8 cellular contexts compared by ENCODE assay signal in genomic region chr22:19448076-19448607, GRCh38. TPM values are rescaled to one million over a fixed set of nuclear protein-coding genes. Genes with fewer than 3 reads are reported as not detected.
DNase-seq lines count a peak whose midpoint lies in the region; ATAC-seq and TF ChIP-seq lines count a peak whose summit lies in the region.

No MANE protein-coding gene starts in this region.

- no peaks in the 10 kb centered on the region for H3K27me3 Mint-ChIP-seq in activated T-cell treated with anti-CD3 and anti-CD28 coated beads, Interleukin-2, amount 50 U/mL, for 24 hours
- H3K27me3 Mint-ChIP-seq in activated CD4-positive, alpha-beta memory T cell treated with anti-CD3 and anti-CD28 coated beads, Interleukin-2, amount 10 ng/mL, durations not matched to agents 7 days and 5 days: no peaks in the 10 kb centered on the region
- H3K27me3 Mint-ChIP-seq in nephron (ENCODE audit: low read depth): no peaks in the 10 kb centered on the region

- H3K4me3 Mint-ChIP-seq in activated T-cell treated with anti-CD3 and anti-CD28 coated beads, Interleukin-2, amount 50 U/mL, for 24 hours: peak overlapping the region; percentile 93
- H3K4me3 Mint-ChIP-seq in activated CD4-positive, alpha-beta memory T cell treated with anti-CD3 and anti-CD28 coated beads, Interleukin-2, amount 10 ng/mL, durations not matched to agents 7 days and 5 days: peak overlapping the region; percentile 80
- H3K4me3 Mint-ChIP-seq in nephron: peak overlapping the region; percentile 83 to 95 (median 88)

- POLR2A ChIA-PET in activated CD4-positive, alpha-beta memory T cell treated with anti-CD3 and anti-CD28 coated beads, Interleukin-2, amount 10 ng/mL, durations not matched to agents 7 days and 5 days (lab: Charles Lee): interaction anchor here (1.0 to 6.6 kb wide), 7 partner anchors 10 to 150 kb away, joined by 3 to 113 read pairs (median 9); partner anchors contain the start of genes CDC45, HIRA, MRPL40 and UFD1

- no peaks in the 10 kb centered on the region for H3K9me3 Mint-ChIP-seq in activated T-cell treated with anti-CD3 and anti-CD28 coated beads, Interleukin-2, amount 50 U/mL, for 24 hours
- no peaks in the 10 kb centered on the region for H3K9me3 Mint-ChIP-seq in activated CD4-positive, alpha-beta memory T cell treated with anti-CD3 and anti-CD28 coated beads, Interleukin-2, amount 10 ng/mL, durations not matched to agents 7 days and 5 days
- no peaks in the 10 kb centered on the region for H3K9me3 Mint-ChIP-seq in nephron

- peaks cover 50% of the 10 kb centered on the region for H3K4me1 Mint-ChIP-seq in activated T-cell treated with anti-CD3 and anti-CD28 coated beads, Interleukin-2, amount 50 U/mL, for 24 hours (ENCODE audit: low read depth)
- H3K4me1 Mint-ChIP-seq in activated CD4-positive, alpha-beta memory T cell treated with anti-CD3 and anti-CD28 coated beads, Interleukin-2, amount 10 ng/mL, durations not matched to agents 7 days and 5 days: peaks cover 37% of the 10 kb centered on the region
- H3K4me1 Mint-ChIP-seq in nephron: peaks cover 21% of the 10 kb centered on the region

- peak overlapping the region; percentile 82 for H3K4me3 ChIP-seq in fibroblast of the aortic adventitia (ENCODE audit: low read depth, low read length)

- ATAC-seq in HG02623 (IDR thresholded peaks at IDR 0.05; ENCODE audit: unreplicated experiment): peak; percentile 37

- H3K36me3 Mint-ChIP-seq in activated T-cell treated with anti-CD3 and anti-CD28 coated beads, Interleukin-2, amount 50 U/mL, for 24 hours (ENCODE audit: low read depth): peaks cover 82% of the 10 kb centered on the region
- peaks cover 42% of the 10 kb centered on the region for H3K36me3 Mint-ChIP-seq in activated CD4-positive, alpha-beta memory T cell treated with anti-CD3 and anti-CD28 coated beads, Interleukin-2, amount 10 ng/mL, durations not matched to agents 7 days and 5 days (ENCODE audit: low read depth)
- H3K36me3 Mint-ChIP-seq in nephron (ENCODE audit: low read depth): peaks cover 31% of the 10 kb centered on the region

- TF ChIP-seq CTCF in fibroblast of the aortic adventitia (IDR thresholded peaks at IDR 0.05; ENCODE audit: insufficient read depth, low read length) (no peak), nephron (IDR thresholded peaks at IDR 0.05; ENCODE audit: unreplicated experiment in 3 of 3) (no peak)

- peak; percentile 49 for DNase-seq in activated T-cell treated with anti-CD3 and anti-CD28 coated beads, Interleukin-2, amount 50 U/mL, for 24 hours
- DNase-seq in activated T-cell treated with anti-CD3 and anti-CD28 coated beads for 4 hours (no peak), NCI-H187 treated with DMSO at 0.1 percent for 48 hours (lab: John Stamatoyannopoulos, UW) (peak; percentile 65), fibroblast of the aortic adventitia (ENCODE audit: low read depth) (peak; percentile 65), UCSD-AML1 (lab: John Stamatoyannopoulos, UW; ENCODE audit: unreplicated experiment) (no peak)
- peak; percentile 33 for DNase-seq in activated CD4-positive, alpha-beta memory T cell treated with anti-CD3 and anti-CD28 coated beads, Interleukin-2, amount 10 ng/mL, durations not matched to agents 7 days and 5 days

- CTCF ChIA-PET in activated CD4-positive, alpha-beta memory T cell treated with anti-CD3 and anti-CD28 coated beads, Interleukin-2, amount 10 ng/mL, durations not matched to agents 7 days and 5 days (lab: Charles Lee): interaction anchor here (1.4 kb wide), 1 partner anchor 29 kb away, joined by 4 read pairs; no protein-coding TSS in a partner anchor

- peak overlapping the region; percentile 96 for H3K27ac Mint-ChIP-seq in activated T-cell treated with anti-CD3 and anti-CD28 coated beads, Interleukin-2, amount 50 U/mL, for 24 hours
- H3K27ac Mint-ChIP-seq in activated CD4-positive, alpha-beta memory T cell treated with anti-CD3 and anti-CD28 coated beads, Interleukin-2, amount 10 ng/mL, durations not matched to agents 7 days and 5 days: peak overlapping the region; percentile 82
- peak overlapping the region; percentile 57 to 92 (median 91) for H3K27ac Mint-ChIP-seq in nephron

RNA-seq across cellular contexts. Expression of gene C22orf39, which starts 0.6 kb away (rescaled TPM):
- 10 to 100 TPM; 31.8 to 32.9 TPM for total RNA-seq in activated CD4-positive, alpha-beta memory T cell treated with anti-CD3 and anti-CD28 coated beads, Interleukin-2, amount 10 ng/mL, durations not matched to agents 7 days and 5 days
- 9.6 and 10.5 TPM in 2 replicates for total RNA-seq in fibroblast of the aortic adventitia (ENCODE audit: low replicate concordance)

RNA-seq across cellular contexts. Expression of gene MRPL40, which starts 15.8 kb away (rescaled TPM):
- total RNA-seq in activated CD4-positive, alpha-beta memory T cell treated with anti-CD3 and anti-CD28 coated beads, Interleukin-2, amount 10 ng/mL, durations not matched to agents 7 days and 5 days: 10 to 100 TPM; 22.4 to 24.6 TPM
- total RNA-seq in fibroblast of the aortic adventitia (ENCODE audit: low replicate concordance): 22.6 and 41.8 TPM in 2 replicates

RNA-seq across cellular contexts. Expression of gene HIRA, which starts 16.6 kb away (rescaled TPM):
- 10 to 100 TPM; 52.0 to 52.8 TPM for total RNA-seq in activated CD4-positive, alpha-beta memory T cell treated with anti-CD3 and anti-CD28 coated beads, Interleukin-2, amount 10 ng/mL, durations not matched to agents 7 days and 5 days
- 13.5 and 17.7 TPM in 2 replicates for total RNA-seq in fibroblast of the aortic adventitia (ENCODE audit: low replicate concordance)

RNA-seq across cellular contexts. Expression of gene UFD1, which starts 30.9 kb away (rescaled TPM):
- total RNA-seq in activated CD4-positive, alpha-beta memory T cell treated with anti-CD3 and anti-CD28 coated beads, Interleukin-2, amount 10 ng/mL, durations not matched to agents 7 days and 5 days: 10 to 100 TPM; 62.1 to 65.6 TPM
- total RNA-seq in fibroblast of the aortic adventitia (ENCODE audit: low replicate concordance): 16.3 and 70.8 TPM in 2 replicates

RNA-seq across cellular contexts. Expression of gene CDC45, which starts 31.6 kb away (rescaled TPM):
- total RNA-seq in activated CD4-positive, alpha-beta memory T cell treated with anti-CD3 and anti-CD28 coated beads, Interleukin-2, amount 10 ng/mL, durations not matched to agents 7 days and 5 days: 10 to 100 TPM; 53.2 to 56.2 TPM
- 2.3 and 22.9 TPM in 2 replicates for total RNA-seq in fibroblast of the aortic adventitia (ENCODE audit: low replicate concordance)

Comparison
In these comparisons a context has a peak if more than half of its experiments do, and no peak if none do; other contexts are left out.
1. DNase-seq: peak in activated T-cell treated with anti-CD3 and anti-CD28 coated beads, Interleukin-2, amount 50 U/mL, for 24 hours (single experiment), NCI-H187 treated with DMSO at 0.1 percent for 48 hours (single experiment), activated CD4-positive, alpha-beta memory T cell treated with anti-CD3 and anti-CD28 coated beads, Interleukin-2, amount 10 ng/mL, durations not matched to agents 7 days and 5 days (single experiment) and fibroblast of the aortic adventitia (single experiment); none in activated T-cell treated with anti-CD3 and anti-CD28 coated beads for 4 hours (single experiment) and UCSD-AML1 (single experiment).
2. Peak in every context shown above with its lines, with median percentiles within 50 percentile points of each other: H3K27ac Mint-ChIP-seq and H3K4me3 Mint-ChIP-seq.